In genomic region chr7:26880852-26881251, GRCh38 we compare ENCODE assay signal across 27 cellular contexts.
"Had no signal": no experiment of that assay in that cellular context is flagged by ENCODE, and none has a peak within 500 bp of the region (broad histone marks: within the 10 kb centered on the region; RNA-seq: fewer than 3 reads in every experiment).

No MANE protein-coding gene starts in this region.

- H3K4me2 ChIP-seq: KMS-11, SK-N-SH had no signal

- ATAC-seq: HepG2, K562, Panc1, PC-3, T-cell had no signal

- H3K9me2 ChIP-seq: SK-N-SH had no signal

- H3K4me3 Mint-ChIP-seq: IgD-negative memory B cell; T-cell; T-helper 1 cell treated with Interleukin-12 subunit alpha and Interleukin-12 subunit beta and Interleukin-4 antibody, amounts not matched to agents 30 μg/mL and 1 μg/mL, for 36 hours had no signal

- H3K4me1 Mint-ChIP-seq: IgD-negative memory B cell, T-cell had no signal

- H3K36me3 Mint-ChIP-seq: T-cell had no signal

- H3K9ac ChIP-seq: KMS-11, SK-N-SH had no signal

- H3K27me3 Mint-ChIP-seq: IgD-negative memory B cell had no signal

- H3K27ac ChIP-seq: KMS-11, RWPE1 had no signal

- DNase-seq: Kasumi-1; MM.1S; NCI-H1092 treated with DMSO at 0.1 percent for 48 hours; NCI-H1436; NCI-H187; NCI-H2029; NCI-H2081 treated with DMSO at 0.1 percent for 48 hours; NCI-H2171; NCI-H226; NCI-H446; NCI-H510A; NCI-H524 treated with DMSO at 0.1 percent for 48 hours; NCI-H69; NCI-H774; NK-92 treated with Interleukin-12 subunit alpha and Interleukin-12 subunit beta, amount 100 ng/mL, for 24 hours; PC-3; SHP77; SK-N-SH; SW 1271; T-cell had no signal

- H3K4me3 ChIP-seq: K562 had no signal

- H3K27ac Mint-ChIP-seq: IgD-negative memory B cell; T-cell; T-helper 1 cell treated with Interleukin-12 subunit alpha and Interleukin-12 subunit beta and Interleukin-4 antibody, amounts not matched to agents 30 μg/mL and 1 μg/mL, for 36 hours had no signal
